Comparison of ENCODE assay signal across 1 cellular context in genomic region chr19:36032251-36033104, GRCh38.
TF ChIP-seq lines count a peak whose summit lies in the region.

Gene CLIP3, minus strand, starts transcription at chr19:36032873. Its CDS starts 516 bp downstream, at chr19:36032357.

TF ChIP-seq in H1, 55 proteins besides CTCF, POLR2A, EP300 and RAD21 (continued from another document):
- TF ChIP-seq PHF8 (conservative IDR thresholded peaks at IDR 0.05; ENCODE audit: low read depth, low read length) (peak; percentile 51; the same call in 1 of the 2 replicates), NRF1 (IDR thresholded peaks at IDR 0.05; ENCODE audit: low read depth, low read length) (peak; percentile 53), HDAC6 (IDR thresholded peaks at IDR 0.05; ENCODE audit: low read depth, low read length) (no peak), CTBP2 (IDR thresholded peaks at IDR 0.05; ENCODE audit: borderline replicate concordance, insufficient read depth, insufficient read length, low read length) (no peak), SP1 (IDR thresholded peaks at IDR 0.05; ENCODE audit: low read depth, low read length) (no peak), CBX5 (IDR thresholded peaks at IDR 0.05; ENCODE audit: low read depth, low read length) (no peak), TCF12 (IDR thresholded peaks at IDR 0.05; ENCODE audit: low read depth, low read length) (no peak), HDAC2 (IDR thresholded peaks at IDR 0.05; ENCODE audit: borderline replicate concordance in 1 of 2, low read depth in 2 of 2, low read length in 2 of 2) (no peak), BCL11A (IDR thresholded peaks at IDR 0.05; ENCODE audit: low read depth in 2 of 2, low read length in 2 of 2) (no peak), SP4 (IDR thresholded peaks at IDR 0.05; ENCODE audit: low read length) (no peak), USF2 (IDR thresholded peaks at IDR 0.05; ENCODE audit: low read length) (no peak), MAFK (IDR thresholded peaks at IDR 0.05; ENCODE audit: low read depth, low read length) (no peak), BRCA1 (IDR thresholded peaks at IDR 0.05; ENCODE audit: low read depth, low read length) (no peak), KDM4A (IDR thresholded peaks at IDR 0.05; ENCODE audit: low read depth, low read length, severe bottlenecking) (peak; percentile 48), RNF2 (IDR thresholded peaks at IDR 0.05; ENCODE audit: borderline replicate concordance, low read depth, low read length, missing control alignments, poor library complexity, severe bottlenecking) (no peak), JUN (IDR thresholded peaks at IDR 0.05; ENCODE audit: low read depth, low read length) (no peak), NANOG (IDR thresholded peaks at IDR 0.05; ENCODE audit: insufficient read depth, low read depth, low read length, poor library complexity, severe bottlenecking) (no peak)
TF ChIP-seq in H1: peak in this region for 3.
